Comparison of ENCODE assay signal across 1 cellular context in genomic region chr21:44867999-44868700, GRCh38.
TF ChIP-seq lines count a peak whose summit lies in the region.

No MANE protein-coding gene starts in this region.

TF ChIP-seq in GM23338, 12 proteins besides CTCF, POLR2A, EP300 and RAD21 (continued from another document):
- no peak for TF ChIP-seq EZH2 (IDR thresholded peaks at IDR 0.05; ENCODE audit: low read depth, unreplicated experiment)
- TF ChIP-seq REST (IDR thresholded peaks at IDR 0.05; ENCODE audit: unreplicated experiment), result no peak
- no peak for TF ChIP-seq ZNF114 (CRISPR knock-in tag; IDR thresholded peaks at IDR 0.05)
- no peak for TF ChIP-seq CREB1 (CRISPR knock-in tag; IDR thresholded peaks at IDR 0.05; ENCODE audit: low read depth)
